ENCODE assay signal across 18 cellular contexts in genomic region chr22:21104126-21104691, GRCh38. TPM values are rescaled to one million over a fixed set of nuclear protein-coding genes. Genes with fewer than 3 reads are reported as not detected.
DNase-seq lines count a peak whose midpoint lies in the region; TF ChIP-seq lines count a peak whose summit lies in the region.
"Had no signal": no experiment of that assay in that cellular context is flagged by ENCODE, and none has a peak within 500 bp of the region (broad histone marks: within the 10 kb centered on the region; RNA-seq: fewer than 3 reads in every experiment).

No MANE protein-coding gene starts in this region.

- peak; percentile 47 for TF ChIP-seq CTCF in LNCAP (IDR thresholded peaks at IDR 0.05)
- TF ChIP-seq CTCF in chondrocyte (IDR thresholded peaks at IDR 0.05), result peak; percentile 55
- peak; percentile 38 for TF ChIP-seq CTCF in osteocyte (IDR thresholded peaks at IDR 0.05)

- no peak overlapping the region for H3K4me3 Mint-ChIP-seq in chondrocyte (ENCODE audit: unreplicated experiment)
- H3K4me3 Mint-ChIP-seq in osteocyte (ENCODE audit: unreplicated experiment), result no peak overlapping the region
- H3K4me3 Mint-ChIP-seq: CD8-positive, alpha-beta T cell had no signal

- H3K27me3 Mint-ChIP-seq in chondrocyte (ENCODE audit: low read depth) (peaks cover 2% of the 10 kb centered on the region), osteocyte (ENCODE audit: unreplicated experiment) (peaks cover 19% of the 10 kb centered on the region)

- peaks cover 33% of the 10 kb centered on the region for H3K4me1 Mint-ChIP-seq in chondrocyte (ENCODE audit: low read depth)
- peaks cover 16% of the 10 kb centered on the region for H3K4me1 Mint-ChIP-seq in osteocyte (ENCODE audit: unreplicated experiment)

- peaks cover 2% of the 10 kb centered on the region for H3K36me3 Mint-ChIP-seq in chondrocyte (ENCODE audit: low read depth)
- no peaks in the 10 kb centered on the region for H3K36me3 Mint-ChIP-seq in osteocyte (ENCODE audit: unreplicated experiment)
- H3K36me3 Mint-ChIP-seq: CD8-positive, alpha-beta T cell had no signal

- DNase-seq in DMS 273 treated with DMSO at 0.1 percent for 48 hours (lab: John Stamatoyannopoulos, UW) (peak; percentile 3), DMS 273 (lab: John Stamatoyannopoulos, UW; ENCODE audit: unreplicated experiment) (no peak), chondrocyte (ENCODE audit: low spot score) (no peak), osteocyte (ENCODE audit: extremely low spot score, unreplicated experiment) (no peak), NCI-H2107 treated with DMSO at 0.1 percent for 48 hours (lab: John Stamatoyannopoulos, UW; ENCODE audit: unreplicated experiment) (no peak), NCI-H510A treated with DMSO at 0.1 percent for 48 hours (lab: John Stamatoyannopoulos, UW) (no peak), NCI-H1105 (lab: John Stamatoyannopoulos, UW) (no peak)
- DNase-seq: 8988T; AML-193; CD8-positive, alpha-beta T cell; NCI-H1048; NCI-H1694; NCI-H2107; NCI-H345; NCI-H748 treated with DMSO at 0.1 percent for 48 hours; SHP77 treated with DMSO at 0.1 percent for 48 hours had no signal

- H3K27ac Mint-ChIP-seq in chondrocyte (ENCODE audit: unreplicated experiment), result no peak overlapping the region
- no peak overlapping the region for H3K27ac Mint-ChIP-seq in osteocyte (ENCODE audit: unreplicated experiment)
- H3K27ac Mint-ChIP-seq: CD8-positive, alpha-beta T cell had no signal

- peaks cover 3% of the 10 kb centered on the region for H3K9me3 Mint-ChIP-seq in chondrocyte (ENCODE audit: low read depth)
- H3K9me3 Mint-ChIP-seq in osteocyte (ENCODE audit: unreplicated experiment), result no peaks in the 10 kb centered on the region
- H3K9me3 Mint-ChIP-seq: CD8-positive, alpha-beta T cell had no signal

RNA-seq across cellular contexts. Expression of gene LRRC74B, which starts 58.5 kb away (rescaled TPM):
- total RNA-seq in chondrocyte (not detected in 3 replicates), osteocyte (not detected in 2 replicates)
- total RNA-seq: CD8-positive, alpha-beta T cell; H4 had no signal
